In the genomic region with DNA sequence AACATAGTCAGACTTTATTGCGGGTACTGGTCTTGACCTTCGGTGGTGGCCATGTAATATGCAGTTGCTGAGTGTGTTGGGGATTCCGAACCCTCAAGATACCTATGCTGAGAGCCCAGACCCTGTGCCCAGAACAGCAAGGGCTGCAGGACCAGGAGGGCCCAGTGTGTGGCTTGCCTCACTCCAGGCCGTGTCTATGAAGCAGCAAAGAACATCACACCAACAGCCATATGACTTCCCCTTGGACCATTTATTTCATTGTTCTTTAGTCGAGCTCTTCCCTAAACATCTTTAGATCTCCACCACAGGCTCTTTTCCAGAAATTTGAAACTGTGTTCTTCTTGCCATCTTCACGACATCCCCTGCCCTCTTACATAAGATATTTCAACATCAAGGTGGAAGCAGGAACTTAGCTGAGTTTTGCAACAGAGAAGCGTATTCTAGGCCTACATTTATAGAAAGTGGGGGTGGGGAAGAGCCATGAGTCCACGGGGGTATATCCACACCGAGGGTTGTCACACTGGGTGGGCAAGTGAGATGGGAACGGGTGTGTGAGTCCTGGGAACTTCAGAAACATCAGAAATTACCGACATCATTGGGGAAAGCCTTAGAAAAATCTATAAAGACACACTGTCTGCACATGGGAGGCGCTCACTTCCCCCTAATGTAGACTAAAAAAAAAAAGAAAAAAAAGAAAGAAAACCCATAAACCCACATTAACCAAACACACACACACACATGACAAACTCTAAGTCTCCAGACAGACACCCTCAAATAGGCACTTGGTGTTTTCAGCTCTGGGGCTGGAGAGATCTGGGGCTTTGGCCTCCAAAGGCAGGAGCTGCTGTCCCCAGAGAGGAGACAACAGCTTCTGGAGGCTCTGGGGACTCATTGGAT, we compare ENCODE assay signal across 24 cellular contexts. TPM values are rescaled to one million over a fixed set of nuclear protein-coding genes. Genes with fewer than 3 reads are reported as not detected.
DNase-seq lines count a peak whose midpoint lies in the region; ATAC-seq, FAIRE-seq and TF ChIP-seq lines count a peak whose summit lies in the region.
"Had no signal": no experiment of that assay in that cellular context is flagged by ENCODE, and none has a peak within 500 bp of the region (broad histone marks: within the 10 kb centered on the region; RNA-seq: fewer than 3 reads in every experiment).

No MANE protein-coding gene starts in this region.

- no peak for DNase-seq in HepG2 (ENCODE audit: low spot score)
- DNase-seq in right lobe of liver = no peak
- DNase-seq in SKM-1 treated with dmso at 0.1 percent for 144 hours (lab: John Stamatoyannopoulos, UW; ENCODE audit: unreplicated experiment) = peak; percentile 93
- DNase-seq in medulla oblongata (ENCODE audit: extremely low spot score) = peak; percentile 71
- no peak for DNase-seq in activated gamma-delta T cell (lab: John Stamatoyannopoulos, UW)
- no peak for DNase-seq in amygdala (lab: John Stamatoyannopoulos, UW)
- DNase-seq: 8988T; activated CD4-positive, alpha-beta T cell treated with anti-CD3 and anti-CD28 coated beads for 36 hours; COR-L47; DND-41; effector CD8-positive, alpha-beta T cell; erythroblast; foreskin fibroblast; NCI-H146; NCI-H526; small intestine; stimulated activated CD4-positive, alpha-beta T cell treated with anti-CD3 and anti-CD28 coated beads, Interleukin-2, amount 100 ng/mL, for 48 hours; stimulated activated naive CD4-positive, alpha-beta T cell had no signal

- intact Hi-C loops in HepG2 (cut with micrococcal nuclease; ENCODE audit: unreplicated experiment) = no loop called here
- intact Hi-C loops in right lobe of liver (cut with DNase I) = no loop called here

- TF ChIP-seq RAD21 in HepG2 (CRISPR knock-in tag; IDR thresholded peaks at IDR 0.05) = no peak

- H2AFZ ChIP-seq in HepG2 (ENCODE audit: low read length) = no peak overlapping the region
- H2AFZ ChIP-seq: hepatocyte had no signal

- no peak overlapping the region for H3K4me2 ChIP-seq in HepG2 (ENCODE audit: low read depth, low read length)
- H3K4me2 ChIP-seq: hepatocyte had no signal

- no peak for TF ChIP-seq POLR2A in HepG2 (IDR thresholded peaks at IDR 0.05; ENCODE audit: insufficient read depth in 1 of 2, low read depth in 2 of 2, low read length in 2 of 2)
- TF ChIP-seq POLR2A in right lobe of liver (IDR thresholded peaks at IDR 0.05) = no peak

- no peak for FAIRE-seq in HepG2 (lab: Jason Lieb, UNC)
- FAIRE-seq: GM12892, small intestine had no signal

- H4K20me1 ChIP-seq in HepG2 (ENCODE audit: insufficient read depth, low read length) = no peaks in the 10 kb centered on the region

- H3K36me3 ChIP-seq in HepG2 (replicated peaks in 1 of 2; ENCODE audit: control insufficient read depth in 1 of 2, insufficient read depth in 2 of 2, low read length in 2 of 2) = no peaks in the 10 kb centered on the region
- H3K36me3 ChIP-seq in right lobe of liver = no peaks in the 10 kb centered on the region

- H3K9me3 ChIP-seq in HepG2 (ENCODE audit: low read length) (no peaks in the 10 kb centered on the region), right lobe of liver (no peaks in the 10 kb centered on the region)

- H3K4me1 ChIP-seq in HepG2 (ENCODE audit: insufficient read depth, low read length) (no peaks in the 10 kb centered on the region), right lobe of liver (peaks cover 0 to 13% (median 5%) of the 10 kb centered on the region in 4 donors)

- H3K27me3 ChIP-seq in HepG2 (ENCODE audit: control insufficient read depth in 1 of 2, insufficient read depth in 2 of 2, low read length in 2 of 2) (no peaks in the 10 kb centered on the region; a peak in 2 of 5 replicates), right lobe of liver (no peaks in the 10 kb centered on the region)
- H3K27me3 ChIP-seq: hepatocyte had no signal

- POLR2A ChIA-PET in HepG2 (lab: Yijun Ruan, JAX) = no interaction called here

- in situ Hi-C loops in HepG2 (cut with HindIII; ENCODE audit: extremely low pct_ligation_motif_present, low pct_unique_long_range_greater_than_20kb) = no loop called here

- TF ChIP-seq EP300 in HepG2 (IDR thresholded peaks at IDR 0.05; ENCODE audit: low read depth in 2 of 2, low read length in 2 of 2) (no peak), HepG2 (CRISPR knock-in tag; IDR thresholded peaks at IDR 0.05; ENCODE audit: borderline replicate concordance) (no peak)

- CTCF ChIA-PET in HepG2 (lab: Yijun Ruan, JAX; ENCODE audit: low intra/inter-chr PET ratio, low total read pairs) = no interaction called here

- no TSS peak for BruUV-seq in HepG2 (replicated peaks; lab: Mats Ljungman, UMichigan)

- no peak overlapping the region for H3K27ac ChIP-seq in HepG2 (ENCODE audit: extremely low read length, insufficient read depth, low read length)
- no peak overlapping the region for H3K27ac ChIP-seq in right lobe of liver
- H3K27ac ChIP-seq: hepatocyte had no signal

- 23% methylated on average over 12 of the region's 12 CpGs for WGBS in HepG2 (ENCODE audit: low lambda C conversion rate)
- WGBS in right lobe of liver (ENCODE audit: insufficient coverage, low coverage, low lambda C conversion rate, missing lambda C conversion rate) = 50% methylated on average over 11 of the region's 12 CpGs

- H3K9ac ChIP-seq in HepG2 (ENCODE audit: insufficient read depth, low read depth, low read length) = no peak overlapping the region

- ATAC-seq in HepG2 = no peak
- no peak for ATAC-seq in right lobe of liver
- no peak for ATAC-seq in HG03457 (IDR thresholded peaks at IDR 0.05; ENCODE audit: unreplicated experiment)
- ATAC-seq in HG02938 (IDR thresholded peaks at IDR 0.05; ENCODE audit: unreplicated experiment) = no peak
- ATAC-seq: activated CD4-positive, alpha-beta T cell treated with anti-CD3 and anti-CD28 coated beads for 36 hours; activated naive CD4-positive, alpha-beta T cell treated with anti-CD3 and anti-CD28 coated beads, Interleukin-2, amount 50 U/mL, for 72 hours had no signal

- TF ChIP-seq CTCF in HepG2 (CRISPR knock-in tag; IDR thresholded peaks at IDR 0.05) = no peak
- TF ChIP-seq CTCF in right lobe of liver (IDR thresholded peaks at IDR 0.05) = no peak

- no peaks in the 10 kb centered on the region for H3K79me2 ChIP-seq in HepG2 (ENCODE audit: insufficient read depth, low read length)
- H3K79me2 ChIP-seq: hepatocyte had no signal

- no peak overlapping the region for H3K4me3 ChIP-seq in HepG2 (replicated peaks in 1 of 3; ENCODE audit: insufficient read depth in 1 of 3, low read depth in 2 of 3, low read length in 3 of 3)
- no peak overlapping the region for H3K4me3 ChIP-seq in right lobe of liver
- H3K4me3 ChIP-seq: hepatocyte had no signal

RNA-seq across cellular contexts. Expression of a gene that starts 12.9 kb away (rescaled TPM):
- 142 and 174 TPM in 2 replicates for total RNA-seq in HepG2 (2016; rRNA removed; fragmentation: Illumina TruSeq; extraction: Trizol)
- 51.4 and 55.9 TPM in 2 replicates for total RNA-seq in HepG2 (2016; cell fraction: cytosol; rRNA removed; fragmentation: Illumina TruSeq; extraction: Trizol; ENCODE audit: low read depth)
- 149 and 181 TPM in 2 replicates for total RNA-seq in HepG2 (2016; cell fraction: insoluble cytoplasmic fraction; rRNA removed; fragmentation: Illumina TruSeq; extraction: Trizol)
- 63.6 and 75.1 TPM in 2 replicates for total RNA-seq in HepG2 (2016; cell fraction: membrane; rRNA removed; fragmentation: Illumina TruSeq; extraction: Trizol)
- total RNA-seq in HepG2 (2016; cell fraction: nucleus; rRNA removed; fragmentation: Illumina TruSeq; extraction: Trizol) = 52.4 and 60.7 TPM in 2 replicates
- polyA plus RNA-seq in HepG2 (2011; rRNA removed) = 110 and 136 TPM in 2 replicates
- polyA plus RNA-seq in HepG2 (2011; cell fraction: cytosol; rRNA removed) = 90.5 and 93.2 TPM in 2 replicates
- 32.8 and 36.9 TPM in 2 replicates for polyA plus RNA-seq in HepG2 (2011; cell fraction: nucleus; rRNA removed)
- polyA plus RNA-seq in HepG2 (2012) = 57.3 and 68.1 TPM in 2 replicates
- 39.4 and 46.4 TPM in 2 replicates for polyA plus RNA-seq in HepG2 (2016; cell fraction: cytosol; fragmentation: Illumina TruSeq; extraction: Trizol; ENCODE audit: low read depth)
- polyA plus RNA-seq in HepG2 (2016; cell fraction: insoluble cytoplasmic fraction; fragmentation: Illumina TruSeq; extraction: Trizol; ENCODE audit: low read depth) = 164 and 177 TPM in 2 replicates
- 45.2 and 45.6 TPM in 2 replicates for polyA plus RNA-seq in HepG2 (2016; cell fraction: membrane; fragmentation: Illumina TruSeq; extraction: Trizol; ENCODE audit: low read depth)
- polyA plus RNA-seq in HepG2 (2016; cell fraction: nucleus; fragmentation: Illumina TruSeq; extraction: Trizol; ENCODE audit: insufficient read depth, low read depth) = 71.0 and 75.4 TPM in 2 replicates
- polyA minus RNA-seq in HepG2 (2011; rRNA and poly(A)+ RNA removed; ENCODE audit: low replicate concordance) = 49.9 and 135 TPM in 2 replicates
- polyA minus RNA-seq in HepG2 (2011; cell fraction: cytosol; rRNA and poly(A)+ RNA removed) = 48.1 and 57.8 TPM in 2 replicates
- polyA minus RNA-seq in HepG2 (2011; cell fraction: nucleus; rRNA and poly(A)+ RNA removed) = 35.9 and 50.1 TPM in 2 replicates
- total RNA-seq in right lobe of liver = 100 to 1,000 TPM; 139 to 244 (median 178) TPM

RNA-seq across cellular contexts. Expression of a gene that starts 52.5 kb away (rescaled TPM):
- total RNA-seq in HepG2 (2016; rRNA removed; fragmentation: Illumina TruSeq; extraction: Trizol) (not detected in 2 replicates), right lobe of liver (1 to 10 TPM in 1 of 6 experiments, under 1 TPM in 5; 0.20 to 1.4 (median 0.78) TPM)
- total RNA-seq in HepG2 (2016; cell fraction: cytosol; rRNA removed; fragmentation: Illumina TruSeq; extraction: Trizol; ENCODE audit: low read depth) = not detected in 2 replicates
- not detected in 2 replicates for total RNA-seq in HepG2 (2016; cell fraction: insoluble cytoplasmic fraction; rRNA removed; fragmentation: Illumina TruSeq; extraction: Trizol)
- not detected in 2 replicates for total RNA-seq in HepG2 (2016; cell fraction: membrane; rRNA removed; fragmentation: Illumina TruSeq; extraction: Trizol)
- total RNA-seq in HepG2 (2016; cell fraction: nucleus; rRNA removed; fragmentation: Illumina TruSeq; extraction: Trizol) = not detected in 2 replicates
- not detected in 2 replicates for polyA plus RNA-seq in HepG2 (2011; rRNA removed)
- not detected in 2 replicates for polyA plus RNA-seq in HepG2 (2011; cell fraction: cytosol; rRNA removed)
- polyA plus RNA-seq in HepG2 (2011; cell fraction: nucleus; rRNA removed) = not detected in 2 replicates
- not detected in 2 replicates for polyA plus RNA-seq in HepG2 (2012)
- not detected in 2 replicates for polyA plus RNA-seq in HepG2 (2016; cell fraction: cytosol; fragmentation: Illumina TruSeq; extraction: Trizol; ENCODE audit: low read depth)
- not detected in 2 replicates for polyA plus RNA-seq in HepG2 (2016; cell fraction: insoluble cytoplasmic fraction; fragmentation: Illumina TruSeq; extraction: Trizol; ENCODE audit: low read depth)
- polyA plus RNA-seq in HepG2 (2016; cell fraction: membrane; fragmentation: Illumina TruSeq; extraction: Trizol; ENCODE audit: low read depth) = not detected in 2 replicates
- polyA plus RNA-seq in HepG2 (2016; cell fraction: nucleus; fragmentation: Illumina TruSeq; extraction: Trizol; ENCODE audit: insufficient read depth, low read depth) = not detected in 2 replicates
- 3.2 TPM in 1 of 2 replicates, not detected in the other for polyA minus RNA-seq in HepG2 (2011; rRNA and poly(A)+ RNA removed; ENCODE audit: low replicate concordance)
- not detected in 2 replicates for polyA minus RNA-seq in HepG2 (2011; cell fraction: cytosol; rRNA and poly(A)+ RNA removed)
- not detected in 2 replicates for polyA minus RNA-seq in HepG2 (2011; cell fraction: nucleus; rRNA and poly(A)+ RNA removed)
- total RNA-seq: activated T-helper 1 cell treated with anti-CD3 and anti-CD28 coated beads, Interleukin-12 subunit alpha, Interleukin-12 subunit beta, Interleukin-2, Interleukin-4 antibody, amounts not matched to agents 30 ng/mL and 10 ng/mL and 1 ng/mL, durations not matched to agents 14 hours and 24 hours and 36 hours had no signal

RNA-seq across cellular contexts. Expression of a gene that starts 55.0 kb away (rescaled TPM):
- 14.4 and 16.2 TPM in 2 replicates for total RNA-seq in HepG2 (2016; rRNA removed; fragmentation: Illumina TruSeq; extraction: Trizol)
- 3.0 and 3.3 TPM in 2 replicates for total RNA-seq in HepG2 (2016; cell fraction: cytosol; rRNA removed; fragmentation: Illumina TruSeq; extraction: Trizol; ENCODE audit: low read depth)
- total RNA-seq in HepG2 (2016; cell fraction: insoluble cytoplasmic fraction; rRNA removed; fragmentation: Illumina TruSeq; extraction: Trizol) = 8.8 and 17.7 TPM in 2 replicates
- 9.8 and 12.1 TPM in 2 replicates for total RNA-seq in HepG2 (2016; cell fraction: membrane; rRNA removed; fragmentation: Illumina TruSeq; extraction: Trizol)
- 17.5 and 18.8 TPM in 2 replicates for total RNA-seq in HepG2 (2016; cell fraction: nucleus; rRNA removed; fragmentation: Illumina TruSeq; extraction: Trizol)
- polyA plus RNA-seq in HepG2 (2011; rRNA removed) = 13.2 and 20.1 TPM in 2 replicates
- polyA plus RNA-seq in HepG2 (2011; cell fraction: cytosol; rRNA removed) = 10.6 and 20.7 TPM in 2 replicates
- 55.3 TPM in 2 replicates for polyA plus RNA-seq in HepG2 (2011; cell fraction: nucleus; rRNA removed)
- polyA plus RNA-seq in HepG2 (2012) = 12.3 and 21.9 TPM in 2 replicates
- 4.2 and 5.1 TPM in 2 replicates for polyA plus RNA-seq in HepG2 (2016; cell fraction: cytosol; fragmentation: Illumina TruSeq; extraction: Trizol; ENCODE audit: low read depth)
- 10.4 and 14.1 TPM in 2 replicates for polyA plus RNA-seq in HepG2 (2016; cell fraction: insoluble cytoplasmic fraction; fragmentation: Illumina TruSeq; extraction: Trizol; ENCODE audit: low read depth)
- 8.9 and 9.5 TPM in 2 replicates for polyA plus RNA-seq in HepG2 (2016; cell fraction: membrane; fragmentation: Illumina TruSeq; extraction: Trizol; ENCODE audit: low read depth)
- polyA plus RNA-seq in HepG2 (2016; cell fraction: nucleus; fragmentation: Illumina TruSeq; extraction: Trizol; ENCODE audit: insufficient read depth, low read depth) = 30.5 and 36.7 TPM in 2 replicates
- polyA minus RNA-seq in HepG2 (2011; rRNA and poly(A)+ RNA removed; ENCODE audit: low replicate concordance) = 32.4 and 84.8 TPM in 2 replicates
- 26.9 and 31.8 TPM in 2 replicates for polyA minus RNA-seq in HepG2 (2011; cell fraction: cytosol; rRNA and poly(A)+ RNA removed)
- polyA minus RNA-seq in HepG2 (2011; cell fraction: nucleus; rRNA and poly(A)+ RNA removed) = 9.3 and 18.5 TPM in 2 replicates
- total RNA-seq in right lobe of liver = 10 to 100 TPM in 3 of 6 experiments, 1 to 10 TPM in 3; 5.0 to 12.5 (median 9.2) TPM

Comparison
In these comparisons a context has a peak if more than half of its experiments do, and no peak if none do; other contexts are left out.
1. DNase-seq: peak in SKM-1 treated with dmso at 0.1 percent for 144 hours (single experiment) and medulla oblongata (single experiment); none in HepG2 (single experiment), right lobe of liver (0 of 3), activated gamma-delta T cell (single experiment) and amygdala (0 of 56).